1 cellular context compared by ENCODE assay signal in genomic region chr2:43217228-43218220, GRCh38.
TF ChIP-seq lines count a peak whose summit lies in the region.

No MANE protein-coding gene starts in this region.

TF ChIP-seq in HepG2, 621 proteins besides CTCF, POLR2A, EP300 and RAD21 (continued from another document and continues in another):
- TF ChIP-seq SP4 (CRISPR knock-in tag; IDR thresholded peaks at IDR 0.05) (no peak), BRD4 (CRISPR knock-in tag; IDR thresholded peaks at IDR 0.05) (no peak), ZBTB38 (CRISPR knock-in tag; IDR thresholded peaks at IDR 0.05) (peak; percentile 50; the same call in 1 of the 2 replicates), PHF5A (CRISPR knock-in tag; IDR thresholded peaks at IDR 0.05; ENCODE audit: low read depth, unreplicated experiment) (no peak), KDM5B (CRISPR knock-in tag; IDR thresholded peaks at IDR 0.05; ENCODE audit: borderline replicate concordance) (no peak), STAT6 (CRISPR knock-in tag; IDR thresholded peaks at IDR 0.05; ENCODE audit: borderline replicate concordance) (no peak), ZBTB7B (CRISPR knock-in tag; IDR thresholded peaks at IDR 0.05) (0 out of 2 replicates have a peak, but pooled peaks have one; percentile 17), HNRNPK (IDR thresholded peaks at IDR 0.05; ENCODE audit: low read depth, low read length, poor library complexity, severe bottlenecking) (no peak), ARNT (IDR thresholded peaks at IDR 0.05) (no peak), FOXK1 (CRISPR knock-in tag; IDR thresholded peaks at IDR 0.05; ENCODE audit: borderline replicate concordance, low read depth) (no peak), GATAD2A (CRISPR knock-in tag; IDR thresholded peaks at IDR 0.05) (no peak), ZBTB40 (IDR thresholded peaks at IDR 0.05) (no peak), ZBTB40 (CRISPR knock-in tag; IDR thresholded peaks at IDR 0.05) (no peak), TGIF2 (CRISPR knock-in tag; IDR thresholded peaks at IDR 0.05) (0 out of 2 replicates have a peak, but pooled peaks have one; percentile 23), LCORL (IDR thresholded peaks at IDR 0.05) (no peak), LCORL (CRISPR knock-in tag; IDR thresholded peaks at IDR 0.05) (0 out of 2 replicates have a peak, but pooled peaks have one; percentile 2), ZNF136 (CRISPR knock-in tag; IDR thresholded peaks at IDR 0.05; ENCODE audit: low read depth) (no peak), ZBTB4 (CRISPR knock-in tag; IDR thresholded peaks at IDR 0.05; ENCODE audit: borderline replicate concordance) (peak; percentile 21; the same call in 1 of the 2 replicates), HES4 (CRISPR knock-in tag; IDR thresholded peaks at IDR 0.05; ENCODE audit: borderline replicate concordance) (no peak), PCBP1 (IDR thresholded peaks at IDR 0.05; ENCODE audit: borderline replicate concordance, low read depth, low read length) (no peak), NCOA2 (CRISPR knock-in tag; IDR thresholded peaks at IDR 0.05) (no peak), ZNF503 (CRISPR knock-in tag; IDR thresholded peaks at IDR 0.05) (no peak), ZFP36L1 (CRISPR knock-in tag; IDR thresholded peaks at IDR 0.05) (no peak), ZNF20 (CRISPR knock-in tag; IDR thresholded peaks at IDR 0.05) (no peak), ZNF891 (CRISPR knock-in tag; IDR thresholded peaks at IDR 0.05) (no peak), ZMYM4 (CRISPR knock-in tag; IDR thresholded peaks at IDR 0.05) (0 out of 2 replicates have a peak, but pooled peaks have one; percentile 12)
- TF ChIP-seq, protein P1, sequence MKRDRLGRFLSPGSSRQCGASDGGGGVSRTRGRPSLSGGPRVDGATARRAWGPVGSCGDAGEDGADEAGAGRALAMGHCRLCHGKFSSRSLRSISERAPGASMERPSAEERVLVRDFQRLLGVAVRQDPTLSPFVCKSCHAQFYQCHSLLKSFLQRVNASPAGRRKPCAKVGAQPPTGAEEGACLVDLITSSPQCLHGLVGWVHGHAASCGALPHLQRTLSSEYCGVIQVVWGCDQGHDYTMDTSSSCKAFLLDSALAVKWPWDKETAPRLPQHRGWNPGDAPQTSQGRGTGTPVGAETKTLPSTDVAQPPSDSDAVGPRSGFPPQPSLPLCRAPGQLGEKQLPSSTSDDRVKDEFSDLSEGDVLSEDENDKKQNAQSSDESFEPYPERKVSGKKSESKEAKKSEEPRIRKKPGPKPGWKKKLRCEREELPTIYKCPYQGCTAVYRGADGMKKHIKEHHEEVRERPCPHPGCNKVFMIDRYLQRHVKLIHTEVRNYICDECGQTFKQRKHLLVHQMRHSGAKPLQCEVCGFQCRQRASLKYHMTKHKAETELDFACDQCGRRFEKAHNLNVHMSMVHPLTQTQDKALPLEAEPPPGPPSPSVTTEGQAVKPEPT (CRISPR knock-in tag; IDR thresholded peaks at IDR 0.05; ENCODE audit: low read depth): no peak
- TF ChIP-seq, protein P2, sequence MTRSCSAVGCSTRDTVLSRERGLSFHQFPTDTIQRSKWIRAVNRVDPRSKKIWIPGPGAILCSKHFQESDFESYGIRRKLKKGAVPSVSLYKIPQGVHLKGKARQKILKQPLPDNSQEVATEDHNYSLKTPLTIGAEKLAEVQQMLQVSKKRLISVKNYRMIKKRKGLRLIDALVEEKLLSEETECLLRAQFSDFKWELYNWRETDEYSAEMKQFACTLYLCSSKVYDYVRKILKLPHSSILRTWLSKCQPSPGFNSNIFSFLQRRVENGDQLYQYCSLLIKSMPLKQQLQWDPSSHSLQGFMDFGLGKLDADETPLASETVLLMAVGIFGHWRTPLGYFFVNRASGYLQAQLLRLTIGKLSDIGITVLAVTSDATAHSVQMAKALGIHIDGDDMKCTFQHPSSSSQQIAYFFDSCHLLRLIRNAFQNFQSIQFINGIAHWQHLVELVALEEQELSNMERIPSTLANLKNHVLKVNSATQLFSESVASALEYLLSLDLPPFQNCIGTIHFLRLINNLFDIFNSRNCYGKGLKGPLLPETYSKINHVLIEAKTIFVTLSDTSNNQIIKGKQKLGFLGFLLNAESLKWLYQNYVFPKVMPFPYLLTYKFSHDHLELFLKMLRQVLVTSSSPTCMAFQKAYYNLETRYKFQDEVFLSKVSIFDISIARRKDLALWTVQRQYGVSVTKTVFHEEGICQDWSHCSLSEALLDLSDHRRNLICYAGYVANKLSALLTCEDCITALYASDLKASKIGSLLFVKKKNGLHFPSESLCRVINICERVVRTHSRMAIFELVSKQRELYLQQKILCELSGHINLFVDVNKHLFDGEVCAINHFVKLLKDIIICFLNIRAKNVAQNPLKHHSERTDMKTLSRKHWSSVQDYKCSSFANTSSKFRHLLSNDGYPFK (CRISPR knock-in tag; IDR thresholded peaks at IDR 0.05; ENCODE audit: borderline replicate concordance): peak; percentile 12; the same call in 1 of the 2 replicates
- TF ChIP-seq, protein P3, sequence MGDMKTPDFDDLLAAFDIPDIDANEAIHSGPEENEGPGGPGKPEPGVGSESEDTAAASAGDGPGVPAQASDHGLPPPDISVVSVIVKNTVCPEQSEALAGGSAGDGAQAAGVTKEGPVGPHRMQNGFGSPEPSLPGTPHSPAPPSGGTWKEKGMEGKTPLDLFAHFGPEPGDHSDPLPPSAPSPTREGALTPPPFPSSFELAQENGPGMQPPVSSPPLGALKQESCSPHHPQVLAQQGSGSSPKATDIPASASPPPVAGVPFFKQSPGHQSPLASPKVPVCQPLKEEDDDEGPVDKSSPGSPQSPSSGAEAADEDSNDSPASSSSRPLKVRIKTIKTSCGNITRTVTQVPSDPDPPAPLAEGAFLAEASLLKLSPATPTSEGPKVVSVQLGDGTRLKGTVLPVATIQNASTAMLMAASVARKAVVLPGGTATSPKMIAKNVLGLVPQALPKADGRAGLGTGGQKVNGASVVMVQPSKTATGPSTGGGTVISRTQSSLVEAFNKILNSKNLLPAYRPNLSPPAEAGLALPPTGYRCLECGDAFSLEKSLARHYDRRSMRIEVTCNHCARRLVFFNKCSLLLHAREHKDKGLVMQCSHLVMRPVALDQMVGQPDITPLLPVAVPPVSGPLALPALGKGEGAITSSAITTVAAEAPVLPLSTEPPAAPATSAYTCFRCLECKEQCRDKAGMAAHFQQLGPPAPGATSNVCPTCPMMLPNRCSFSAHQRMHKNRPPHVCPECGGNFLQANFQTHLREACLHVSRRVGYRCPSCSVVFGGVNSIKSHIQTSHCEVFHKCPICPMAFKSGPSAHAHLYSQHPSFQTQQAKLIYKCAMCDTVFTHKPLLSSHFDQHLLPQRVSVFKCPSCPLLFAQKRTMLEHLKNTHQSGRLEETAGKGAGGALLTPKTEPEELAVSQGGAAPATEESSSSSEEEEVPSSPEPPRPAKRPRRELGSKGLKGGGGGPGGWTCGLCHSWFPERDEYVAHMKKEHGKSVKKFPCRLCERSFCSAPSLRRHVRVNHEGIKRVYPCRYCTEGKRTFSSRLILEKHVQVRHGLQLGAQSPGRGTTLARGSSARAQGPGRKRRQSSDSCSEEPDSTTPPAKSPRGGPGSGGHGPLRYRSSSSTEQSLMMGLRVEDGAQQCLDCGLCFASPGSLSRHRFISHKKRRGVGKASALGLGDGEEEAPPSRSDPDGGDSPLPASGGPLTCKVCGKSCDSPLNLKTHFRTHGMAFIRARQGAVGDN (CRISPR knock-in tag; IDR thresholded peaks at IDR 0.05): peak; percentile 8
